21 cellular contexts compared by ENCODE assay signal in the genomic region with DNA sequence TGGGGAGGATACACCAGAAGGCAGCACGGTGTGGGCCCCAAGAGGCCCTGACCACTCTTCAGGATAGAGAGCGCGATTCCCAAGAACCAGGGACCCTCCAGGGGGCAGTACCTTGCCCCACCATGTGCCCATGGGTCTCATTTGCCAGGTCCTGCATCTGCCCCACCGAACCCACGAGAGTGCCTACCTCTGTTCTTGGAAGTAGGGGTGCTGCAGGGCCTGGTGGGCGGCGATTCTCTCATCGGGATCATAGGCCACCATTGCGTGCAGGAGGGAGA.
"Had no signal": no experiment of that assay in that cellular context is flagged by ENCODE, and none has a peak within 500 bp of the region (broad histone marks: within the 10 kb centered on the region; RNA-seq: fewer than 3 reads in every experiment).

No MANE protein-coding gene starts in this region.

- H3K4me1 Mint-ChIP-seq: naive thymus-derived CD8-positive, alpha-beta T cell; neural crest cell had no signal

- H3K27ac ChIP-seq: coronary artery, heart left ventricle, ovary, right atrium auricular region, suprapubic skin, thyroid gland, uterus had no signal

- H3K36me3 Mint-ChIP-seq: naive thymus-derived CD8-positive, alpha-beta T cell; type B pancreatic cell had no signal

- H3K4me3 Mint-ChIP-seq: naive thymus-derived CD8-positive, alpha-beta T cell; neural crest cell; type B pancreatic cell had no signal

- H3K9me3 Mint-ChIP-seq: naive thymus-derived CD8-positive, alpha-beta T cell; neural crest cell; type B pancreatic cell had no signal

- DNase-seq: effector CD4-positive, alpha-beta T cell; heart left ventricle; hypothalamus; kidney glomerular epithelial cell; mammary epithelial cell; mucosa of descending colon; naive thymus-derived CD8-positive, alpha-beta T cell; ovary; small intestine; stimulated activated CD4-positive, alpha-beta T cell treated with anti-CD3 and anti-CD28 coated beads, Interleukin-12 subunit alpha, Interleukin-12 subunit beta, amount 100 ng/mL, for 4 hours; stimulated activated naive CD4-positive, alpha-beta T cell treated with Interleukin-2 at 50 U/mL for 16 hours; thyroid gland; uterus had no signal

- H3K4me1 ChIP-seq: suprapubic skin had no signal

- H3K27ac Mint-ChIP-seq: naive thymus-derived CD8-positive, alpha-beta T cell; type B pancreatic cell had no signal

- H3K27me3 ChIP-seq: heart left ventricle, ovary, right atrium auricular region, suprapubic skin, thyroid gland, uterus had no signal

- H3K36me3 ChIP-seq: ovary, uterus had no signal

- H3K27me3 Mint-ChIP-seq: naive thymus-derived CD8-positive, alpha-beta T cell; type B pancreatic cell had no signal

- ATAC-seq: esophagus mucosa; heart left ventricle; mucosa of descending colon; naive thymus-derived CD8-positive, alpha-beta T cell had no signal

- H3K9me3 ChIP-seq: heart left ventricle, mucosa of descending colon, ovary, right atrium auricular region, suprapubic skin, thyroid gland, uterus had no signal

- FAIRE-seq: frontal cortex, islet of Langerhans, small intestine had no signal

- H3K4me3 ChIP-seq: coronary artery, heart left ventricle, mucosa of descending colon, ovary, right atrium auricular region, suprapubic skin, thyroid gland, uterus had no signal
